Comparison of ENCODE assay signal across 8 cellular contexts in the genomic region with DNA sequence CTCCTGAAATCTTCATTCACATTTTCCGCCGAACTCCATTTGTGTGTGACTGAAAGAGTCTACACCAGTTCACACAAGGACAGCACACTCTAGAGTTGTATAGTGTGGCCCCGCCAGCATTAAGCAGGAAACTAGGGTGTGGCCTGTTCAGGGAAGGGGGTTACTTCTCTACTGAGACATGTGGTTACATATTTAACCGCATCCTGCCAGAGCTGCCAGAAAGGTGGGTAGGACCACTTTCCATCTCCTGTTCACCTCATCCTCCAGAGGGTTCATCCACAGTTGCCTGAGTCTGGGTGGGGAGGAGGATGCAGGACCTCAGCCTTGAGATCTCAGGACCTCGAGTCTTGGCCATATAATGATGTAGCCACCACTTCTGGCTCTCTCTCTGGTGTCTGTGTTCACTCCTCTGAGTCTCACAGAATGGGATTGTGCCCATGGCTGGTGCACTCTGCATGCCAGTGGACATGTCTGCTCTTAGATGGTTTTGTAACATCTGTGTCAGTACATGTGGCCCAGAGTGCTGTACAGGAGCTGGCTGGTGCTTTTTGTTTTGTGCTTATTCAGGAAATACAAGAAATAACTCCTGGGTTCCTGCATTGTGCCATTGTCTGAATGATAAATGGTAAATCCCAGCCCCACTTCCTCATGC. TPM values are rescaled to one million over a fixed set of nuclear protein-coding genes. Genes with fewer than 3 reads are reported as not detected.
DNase-seq lines count a peak whose midpoint lies in the region; ATAC-seq and TF ChIP-seq lines count a peak whose summit lies in the region.

No MANE protein-coding gene starts in this region.

- peak; percentile 70 for ATAC-seq in GM18858 (IDR thresholded peaks at IDR 0.05; ENCODE audit: unreplicated experiment)
- ATAC-seq in HG02943 (IDR thresholded peaks at IDR 0.05; ENCODE audit: low read depth, unreplicated experiment) = peak; percentile 83

- no peak overlapping the region for H3K4me3 ChIP-seq in coronary artery

- intact Hi-C loops in posterior vena cava (cut with DNase I) = no loop called here

- peak; percentile 27 to 95 (median 45) for DNase-seq in T-helper 1 cell
- DNase-seq in activated naive CD8-positive, alpha-beta T cell treated with anti-CD3 and anti-CD28 coated beads, Interleukin-2, amount 50 U/mL, for 16 hours (ENCODE audit: low read depth, low spot score) = peak; percentile 8
- DNase-seq in stimulated activated CD8-positive, alpha-beta memory T cell treated with anti-CD3 and anti-CD28 coated beads, Interleukin-4, amount 100 ng/mL, for 4 hours (ENCODE audit: low read depth in 2 of 2, low spot score in 1 of 2) = peak; percentile 26
- no peak for DNase-seq in coronary artery (ENCODE audit: low spot score)
- DNase-seq in SHP77 (lab: John Stamatoyannopoulos, UW) = no peak
- DNase-seq in posterior vena cava (ENCODE audit: low spot score) = no peak

- no peak overlapping the region for H3K27ac ChIP-seq in coronary artery

- no peak for TF ChIP-seq CTCF in coronary artery (IDR thresholded peaks at IDR 0.05)

RNA-seq across cellular contexts. Expression of gene SP140L, which starts 7.7 kb away (rescaled TPM):
- 10 to 100 TPM; 10.1 to 17.0 TPM for total RNA-seq in posterior vena cava

Comparison
In these comparisons a context has a peak if more than half of its experiments do, and no peak if none do; other contexts are left out.
1. DNase-seq: peak in T-helper 1 cell (5 of 5), activated naive CD8-positive, alpha-beta T cell treated with anti-CD3 and anti-CD28 coated beads, Interleukin-2, amount 50 U/mL, for 16 hours (single experiment) and stimulated activated CD8-positive, alpha-beta memory T cell treated with anti-CD3 and anti-CD28 coated beads, Interleukin-4, amount 100 ng/mL, for 4 hours (2 of 2); none in coronary artery (single experiment), SHP77 (0 of 2) and posterior vena cava (single experiment).